In genomic region chr16:48014349-48015135, GRCh38 we compare ENCODE assay signal across 15 cellular contexts.
DNase-seq lines count a peak whose midpoint lies in the region; ATAC-seq, FAIRE-seq and TF ChIP-seq lines count a peak whose summit lies in the region.
"Had no signal": no experiment of that assay in that cellular context is flagged by ENCODE, and none has a peak within 500 bp of the region (broad histone marks: within the 10 kb centered on the region; RNA-seq: fewer than 3 reads in every experiment).

No MANE protein-coding gene starts in this region.

- H3K4me2 ChIP-seq in Karpas-422 (ENCODE audit: low read depth, low read length, poor library complexity, severe bottlenecking): peak overlapping the region; percentile 78
- no peak overlapping the region for H3K4me2 ChIP-seq in mesenchymal stem cell (ENCODE audit: low read length, poor library complexity, severe bottlenecking)

- peaks cover 52% of the 10 kb centered on the region for H3K4me1 ChIP-seq in Karpas-422 (ENCODE audit: low read length)
- H3K4me1 ChIP-seq in mesenchymal stem cell (ENCODE audit: control insufficient read depth, insufficient read depth, low read depth, low read length): peaks cover 3% of the 10 kb centered on the region
- no peaks in the 10 kb centered on the region for H3K4me1 ChIP-seq in CD4-positive, alpha-beta memory T cell (ENCODE audit: insufficient read depth, low read length)
- no peaks in the 10 kb centered on the region for H3K4me1 ChIP-seq in gastroesophageal sphincter
- H3K4me1 ChIP-seq: HAP-1, left ventricle myocardium inferior, SJSA1 had no signal

- H3K79me2 ChIP-seq in Karpas-422 (ENCODE audit: low read length): no peaks in the 10 kb centered on the region

- H3K9ac ChIP-seq in Karpas-422 (ENCODE audit: low read length) (peak overlapping the region; percentile 55), mesenchymal stem cell (ENCODE audit: low read length) (no peak overlapping the region)

- POLR2A ChIA-PET in CD4-positive, alpha-beta memory T cell (lab: Charles Lee; ENCODE audit: partially characterized antibody): no interaction called here

- H3K4me3 Mint-ChIP-seq in Calu3 (ENCODE audit: low read depth, unreplicated experiment): no peak overlapping the region
- H3K4me3 Mint-ChIP-seq in CD4-positive, alpha-beta memory T cell: no peak overlapping the region
- H3K4me3 Mint-ChIP-seq: activated T-helper 17 cell treated with anti-CD3 and anti-CD28 coated beads, Interleukin-2, amount 50 U/mL, for 72 hours; CD4-positive, alpha-beta T cell; stimulated activated naive B cell treated with anti-CD40 and anti-IgM and Interleukin-4, amounts not matched to agents 10 μg/mL and 1 μg/mL and 100 μg/mL, for 72 hours had no signal

- H3K9me3 Mint-ChIP-seq in Calu3 (ENCODE audit: low read depth, unreplicated experiment): no peaks in the 10 kb centered on the region
- peaks cover 0 to 12% (median 5%) of the 10 kb centered on the region in 8 donors for H3K9me3 Mint-ChIP-seq in CD4-positive, alpha-beta memory T cell

- no peaks in the 10 kb centered on the region for H3K27me3 ChIP-seq in Karpas-422 (ENCODE audit: low read length)
- no peaks in the 10 kb centered on the region for H3K27me3 ChIP-seq in bronchial epithelial cell (ENCODE audit: control insufficient read depth, insufficient read depth, low read length)
- peaks cover 0 to 3% of the 10 kb centered on the region in 2 experiments for H3K27me3 ChIP-seq in mesenchymal stem cell (ENCODE audit: control insufficient read depth in 1 of 2, insufficient read depth in 1 of 2, low read length in 2 of 2)
- H3K27me3 ChIP-seq in CD4-positive, alpha-beta memory T cell (ENCODE audit: insufficient read depth, low read length): no peaks in the 10 kb centered on the region
- H3K27me3 ChIP-seq in gastroesophageal sphincter: no peaks in the 10 kb centered on the region
- H3K27me3 ChIP-seq: SJSA1 had no signal

- no peaks in the 10 kb centered on the region for H3K79me1 ChIP-seq in mesenchymal stem cell (replicated peaks; ENCODE audit: low read length, poor library complexity, severe bottlenecking)

- ATAC-seq in HG02973 (IDR thresholded peaks at IDR 0.05; ENCODE audit: unreplicated experiment): no peak
- ATAC-seq in gastroesophageal sphincter: no peak
- no peak for ATAC-seq in HG02798 (IDR thresholded peaks at IDR 0.05; ENCODE audit: poor library complexity, unreplicated experiment)
- ATAC-seq: activated T-helper 17 cell treated with anti-CD3 and anti-CD28 coated beads, Interleukin-2, amount 50 U/mL, for 72 hours; stimulated activated naive B cell treated with anti-CD40 and anti-IgM and Interleukin-4, amounts not matched to agents 10 μg/mL and 1 μg/mL and 100 μg/mL, for 72 hours had no signal

- no peak overlapping the region for H4K8ac ChIP-seq in mesenchymal stem cell (ENCODE audit: low read length)

- TF ChIP-seq POLR2A in gastroesophageal sphincter (IDR thresholded peaks at IDR 0.05): no peak

- H3K23ac ChIP-seq in mesenchymal stem cell (ENCODE audit: low read length in 2 of 2): no peak overlapping the region

- no peak overlapping the region for H2BK120ac ChIP-seq in mesenchymal stem cell (ENCODE audit: low read depth, low read length)

- no peak overlapping the region for H2BK5ac ChIP-seq in mesenchymal stem cell (ENCODE audit: low read depth, low read length, poor library complexity, severe bottlenecking)

- intact Hi-C loops in Calu3 (cut with micrococcal nuclease; ENCODE audit: unreplicated experiment): no loop called here
- intact Hi-C loops in CD4-positive, alpha-beta memory T cell (cut with micrococcal nuclease): no loop called here

- no peak overlapping the region for H3K18ac ChIP-seq in mesenchymal stem cell (ENCODE audit: low read depth in 1 of 2, low read length in 2 of 2)

- H2AFZ ChIP-seq in Karpas-422 (ENCODE audit: low read length) (no peak overlapping the region), mesenchymal stem cell (ENCODE audit: low read depth, low read length) (no peak overlapping the region)

- H3K4me3 ChIP-seq in Karpas-422 (ENCODE audit: low read length) (no peak overlapping the region), bronchial epithelial cell (ENCODE audit: low read depth, low read length) (no peak overlapping the region), mesenchymal stem cell (ENCODE audit: insufficient read depth in 1 of 2, low read depth in 1 of 2, low read length in 2 of 2) (no peak overlapping the region), gastroesophageal sphincter (no peak overlapping the region)
- H3K4me3 ChIP-seq in CD4-positive, alpha-beta memory T cell (ENCODE audit: low read length in 2 of 2): no peak overlapping the region
- H3K4me3 ChIP-seq: HAP-1, left ventricle myocardium inferior, SJSA1 had no signal

- no peak overlapping the region for H2BK12ac ChIP-seq in mesenchymal stem cell (ENCODE audit: low read length in 2 of 2)

- H2AK5ac ChIP-seq in mesenchymal stem cell (ENCODE audit: low read length, severe bottlenecking): no peak overlapping the region

- H3K4me1 Mint-ChIP-seq in Calu3 (ENCODE audit: low read depth, unreplicated experiment): peaks cover 8% of the 10 kb centered on the region
- no peaks in the 10 kb centered on the region for H3K4me1 Mint-ChIP-seq in CD4-positive, alpha-beta memory T cell
- H3K4me1 Mint-ChIP-seq: activated T-helper 17 cell treated with anti-CD3 and anti-CD28 coated beads, Interleukin-2, amount 50 U/mL, for 72 hours had no signal

- DNase-seq in Calu3: peak; percentile 20
- peak; percentile 67 for DNase-seq in Karpas-422
- peak; percentile 99 for DNase-seq in bronchial epithelial cell (ENCODE audit: low read depth)
- peak; percentile 36 for DNase-seq in mesenchymal stem cell
- no peak for DNase-seq in CD4-positive, alpha-beta memory T cell
- DNase-seq: activated CD4-positive, alpha-beta T cell treated with anti-CD3 and anti-CD28 coated beads for 1 hour; CD4-positive, alpha-beta T cell; left ventricle myocardium inferior; stimulated activated naive B cell treated with anti-CD40 and anti-IgM and Interleukin-4, amounts not matched to agents 10 μg/mL and 1 μg/mL and 100 μg/mL, for 72 hours had no signal

- H3K27me3 Mint-ChIP-seq in Calu3 (ENCODE audit: unreplicated experiment): peaks cover 33% of the 10 kb centered on the region
- H3K27me3 Mint-ChIP-seq in CD4-positive, alpha-beta memory T cell: no peaks in the 10 kb centered on the region
- H3K27me3 Mint-ChIP-seq: activated T-helper 17 cell treated with anti-CD3 and anti-CD28 coated beads, Interleukin-2, amount 50 U/mL, for 72 hours; CD4-positive, alpha-beta T cell had no signal

- H3K9me2 ChIP-seq in Karpas-422 (replicated peaks; ENCODE audit: insufficient read depth, low read length): no peaks in the 10 kb centered on the region

- peak; percentile 98 for FAIRE-seq in bronchial epithelial cell (lab: Jason Lieb, UNC)

- no peaks in the 10 kb centered on the region for H3K36me3 ChIP-seq in Karpas-422 (ENCODE audit: insufficient read depth, low read length)
- no peaks in the 10 kb centered on the region for H3K36me3 ChIP-seq in bronchial epithelial cell (ENCODE audit: control insufficient read depth, insufficient read depth, low read length)
- H3K36me3 ChIP-seq in mesenchymal stem cell (ENCODE audit: control insufficient read depth in 1 of 2, insufficient read depth in 2 of 2, low read depth in 1 of 2, low read length in 2 of 2): no peaks in the 10 kb centered on the region
- H3K36me3 ChIP-seq in CD4-positive, alpha-beta memory T cell (ENCODE audit: insufficient read depth, low read length): no peaks in the 10 kb centered on the region
- H3K36me3 ChIP-seq in gastroesophageal sphincter: no peaks in the 10 kb centered on the region
- H3K36me3 ChIP-seq: HAP-1, left ventricle myocardium inferior, SJSA1 had no signal

- H3K4ac ChIP-seq in mesenchymal stem cell (ENCODE audit: low read depth in 1 of 2, low read length in 2 of 2): no peak overlapping the region

- TF ChIP-seq CTCF in Calu3 (IDR thresholded peaks at IDR 0.05; ENCODE audit: unreplicated experiment): no peak
- TF ChIP-seq CTCF in bronchial epithelial cell (IDR thresholded peaks at IDR 0.05; ENCODE audit: insufficient read depth, low read length, severe bottlenecking): no peak
- no peak for TF ChIP-seq CTCF in gastroesophageal sphincter (IDR thresholded peaks at IDR 0.05)

- H3K36me3 Mint-ChIP-seq in Calu3 (ENCODE audit: insufficient read depth, unreplicated experiment): no peaks in the 10 kb centered on the region
- H3K36me3 Mint-ChIP-seq in CD4-positive, alpha-beta memory T cell: no peaks in the 10 kb centered on the region
- H3K36me3 Mint-ChIP-seq: stimulated activated naive B cell treated with anti-CD40 and anti-IgM and Interleukin-4, amounts not matched to agents 10 μg/mL and 1 μg/mL and 100 μg/mL, for 72 hours had no signal

- H3K27ac Mint-ChIP-seq in Calu3 (ENCODE audit: unreplicated experiment): no peak overlapping the region
- no peak overlapping the region for H3K27ac Mint-ChIP-seq in CD4-positive, alpha-beta memory T cell
- H3K27ac Mint-ChIP-seq: activated T-helper 17 cell treated with anti-CD3 and anti-CD28 coated beads, Interleukin-2, amount 50 U/mL, for 72 hours; CD4-positive, alpha-beta T cell; stimulated activated naive B cell treated with anti-CD40 and anti-IgM and Interleukin-4, amounts not matched to agents 10 μg/mL and 1 μg/mL and 100 μg/mL, for 72 hours had no signal

- H3K9me3 ChIP-seq in Karpas-422 (ENCODE audit: low read length): no peaks in the 10 kb centered on the region
- H3K9me3 ChIP-seq in mesenchymal stem cell (ENCODE audit: control insufficient read depth, low read length): no peaks in the 10 kb centered on the region
- H3K9me3 ChIP-seq in CD4-positive, alpha-beta memory T cell (ENCODE audit: control insufficient read depth in 1 of 2, low read length in 2 of 2): no peaks in the 10 kb centered on the region
- H3K9me3 ChIP-seq in gastroesophageal sphincter: no peaks in the 10 kb centered on the region
- H3K9me3 ChIP-seq: HAP-1, SJSA1 had no signal

- no peak for TF ChIP-seq EP300 in gastroesophageal sphincter (IDR thresholded peaks at IDR 0.05)

- H3K27ac ChIP-seq in Karpas-422 (ENCODE audit: low read length): peak overlapping the region; percentile 99
- H3K27ac ChIP-seq in mesenchymal stem cell (ENCODE audit: low read length, poor library complexity, severe bottlenecking): no peak overlapping the region
- no peak overlapping the region for H3K27ac ChIP-seq in CD4-positive, alpha-beta memory T cell (ENCODE audit: low read depth, low read length)
- no peak overlapping the region for H3K27ac ChIP-seq in gastroesophageal sphincter
- H3K27ac ChIP-seq: left ventricle myocardium inferior, SJSA1 had no signal

- CTCF ChIA-PET in Calu3 (lab: Charles Lee): interaction anchor here (0.6 kb wide), 1 partner anchor 646 kb away, joined by 3 read pairs; no protein-coding TSS in a partner anchor
- CTCF ChIA-PET in CD4-positive, alpha-beta memory T cell (lab: Charles Lee; ENCODE audit: partially characterized antibody): no interaction called here

- no peaks in the 10 kb centered on the region for H4K20me1 ChIP-seq in Karpas-422 (ENCODE audit: insufficient read depth, low read depth, low read length)

- no peak overlapping the region for H3K14ac ChIP-seq in mesenchymal stem cell (ENCODE audit: low read length in 2 of 2)

- BruUV-seq in Calu3 (replicated peaks; lab: Mats Ljungman, UMichigan): no TSS peak

- H4K91ac ChIP-seq in mesenchymal stem cell (ENCODE audit: low read length): peak overlapping the region; percentile 56

- WGBS in mesenchymal stem cell: 85% methylated on average over 10 of the region's 10 CpGs
- WGBS in gastroesophageal sphincter (ENCODE audit: low coverage in 1 of 2), 2 donors: 63 to 78% methylated on average over 3 of the region's 10 CpGs

- H2BK15ac ChIP-seq in mesenchymal stem cell (ENCODE audit: low read depth, poor library complexity, severe bottlenecking): no peak overlapping the region

Comparison
In these comparisons a context has a peak if more than half of its experiments do, and no peak if none do; other contexts are left out.
1. DNase-seq: peak in Calu3 (single experiment), Karpas-422 (single experiment), bronchial epithelial cell (single experiment) and mesenchymal stem cell (single experiment); none in CD4-positive, alpha-beta memory T cell (0 of 5).